ENCODE assay signal across 8 cellular contexts in genomic region chr14:24430143-24430681, GRCh38. TPM values are rescaled to one million over a fixed set of nuclear protein-coding genes. Genes with fewer than 3 reads are reported as not detected.
DNase-seq lines count a peak whose midpoint lies in the region; ATAC-seq, FAIRE-seq and TF ChIP-seq lines count a peak whose summit lies in the region.

No MANE protein-coding gene starts in this region.

- no peaks in the 10 kb centered on the region for H3K27me3 ChIP-seq in bronchial epithelial cell (ENCODE audit: control insufficient read depth, insufficient read depth, low read length)

- peaks cover 51 to 70% (median 67%) of the 10 kb centered on the region in 3 donors for H3K4me1 Mint-ChIP-seq in T-cell

- FAIRE-seq in bronchial epithelial cell (lab: Jason Lieb, UNC) = no peak

- no peaks in the 10 kb centered on the region for H3K27me3 Mint-ChIP-seq in T-cell

- H3K36me3 ChIP-seq in bronchial epithelial cell (ENCODE audit: control insufficient read depth, insufficient read depth, low read length) = peaks cover 17% of the 10 kb centered on the region

- CTCF ChIA-PET in T-cell (lab: Charles Lee) = interaction anchor here (0.6 to 3.5 kb wide), 16 partner anchors 10 to 1403 kb away, joined by 3 to 66 read pairs (median 6); partner anchors contain the start of genes SDR39U1 (in 2 of the 2), CIDEB (in 1 of the 2), NYNRIN (in 1 of the 2) and RABGGTA (in 1 of the 2)

- H3K4me3 ChIP-seq in bronchial epithelial cell (ENCODE audit: low read depth, low read length) = peak overlapping the region; percentile 78

- H3K27ac Mint-ChIP-seq in T-cell = peak overlapping the region; percentile 95 to 96

- H3K9me3 Mint-ChIP-seq in T-cell = no peaks in the 10 kb centered on the region

- ATAC-seq in GM21367 (IDR thresholded peaks at IDR 0.05; ENCODE audit: unreplicated experiment) = peak; percentile 42
- peak; percentile 47 to 62 (median 56) for ATAC-seq in T-cell (replicated peaks in 1 of 4)

- POLR2A ChIA-PET in T-cell (lab: Charles Lee) = interaction anchor here (0.5 to 3.0 kb wide), 9 partner anchors 8 to 296 kb away, joined by 3 to 27 read pairs (median 5); partner anchors contain the start of genes SDR39U1 (in 2 of the 2), RABGGTA (in 1 of the 2) and TINF2 (in 1 of the 2)

- no peak for TF ChIP-seq CTCF in bronchial epithelial cell (IDR thresholded peaks at IDR 0.05; ENCODE audit: insufficient read depth, low read length, severe bottlenecking)

- H3K36me3 Mint-ChIP-seq in T-cell = peaks cover 28% of the 10 kb centered on the region

- DNase-seq in EL = peak; percentile 86
- DNase-seq in HK-2 (ENCODE audit: unreplicated experiment) = peak; percentile 74
- peak in 28 of 34 experiments; percentile 20 to 60 (median 34) for DNase-seq in T-cell
- DNase-seq in bronchial epithelial cell (ENCODE audit: low read depth) = peak; percentile 42
- peak; percentile 68 for DNase-seq in iris pigment epithelial cell (ENCODE audit: low read depth)
- DNase-seq in stimulated activated CD4-positive, alpha-beta T cell treated with anti-CD3 and anti-CD28 coated beads, Interleukin-12 subunit alpha, Interleukin-12 subunit beta, amount 100 ng/mL, for 24 hours (ENCODE audit: low read depth in 2 of 2) = peak; percentile 25 to 54
- no peak for DNase-seq in NCI-H2107 (lab: John Stamatoyannopoulos, UW)

- H3K4me3 Mint-ChIP-seq in T-cell = peak overlapping the region; percentile 82 to 93 (median 88)

RNA-seq across cellular contexts. Expression of gene KHNYN, which starts 0.5 kb away (rescaled TPM):
- total RNA-seq in T-cell (100 to 1,000 TPM; 126 to 166 (median 146) TPM), bronchial epithelial cell (128 and 167 TPM in 2 replicates)

RNA-seq across cellular contexts. Expression of gene CBLN3, which starts 0.7 kb away (rescaled TPM):
- total RNA-seq in T-cell = 10 to 100 TPM in 1 of 5 donors, 1 to 10 TPM in 4; 3.9 to 13.5 (median 5.0) TPM
- total RNA-seq in bronchial epithelial cell = 0.38 and 0.53 TPM in 2 replicates

RNA-seq across cellular contexts. Expression of gene SDR39U1, which starts 12.4 kb away (rescaled TPM):
- total RNA-seq in T-cell (100 to 1,000 TPM in 3 of 5 donors, 10 to 100 TPM in 2; 79.6 to 154 (median 109) TPM), bronchial epithelial cell (6.5 and 8.2 TPM in 2 replicates)

RNA-seq across cellular contexts. Expression of gene NYNRIN, which starts 31.4 kb away (rescaled TPM):
- total RNA-seq in T-cell = under 1 TPM; 0.28 to 0.95 (median 0.61) TPM
- total RNA-seq in bronchial epithelial cell = 2.0 and 2.6 TPM in 2 replicates
